In genomic region chr14:91399868-91400640, GRCh38 we compare ENCODE assay signal across 1 cellular context.
TF ChIP-seq lines count a peak whose summit lies in the region.

No MANE protein-coding gene starts in this region.

TF ChIP-seq in K562, 482 proteins besides CTCF, POLR2A, EP300 and RAD21 (continued from another document):
- no peak for TF ChIP-seq GTF3C2 (IDR thresholded peaks at IDR 0.05; ENCODE audit: borderline replicate concordance, extremely low read depth, insufficient read length)
- TF ChIP-seq TOE1 (IDR thresholded peaks at IDR 0.05; ENCODE audit: borderline replicate concordance), result no peak
- no peak for TF ChIP-seq TOE1 (CRISPR knock-in tag; IDR thresholded peaks at IDR 0.05; ENCODE audit: borderline replicate concordance, low read depth)
- no peak for TF ChIP-seq TGIF2 (CRISPR knock-in tag; IDR thresholded peaks at IDR 0.05)
- peak; percentile 56; the same call in 1 of the 2 replicates for TF ChIP-seq SPI1 (IDR thresholded peaks at IDR 0.05; ENCODE audit: borderline replicate concordance, low read depth, low read length)
- TF ChIP-seq MCM7 (IDR thresholded peaks at IDR 0.05), result no peak
- TF ChIP-seq STAG1 (CRISPR knock-in tag; IDR thresholded peaks at IDR 0.05; ENCODE audit: borderline replicate concordance), result no peak
